In genomic region chr11:2289350-2289749, GRCh38 we compare ENCODE assay signal across 1 cellular context.
TF ChIP-seq lines count a peak whose summit lies in the region.

No MANE protein-coding gene starts in this region.

TF ChIP-seq in GM12891, 5 proteins besides CTCF, POLR2A, EP300 and RAD21:
- TF ChIP-seq TAF1 (IDR thresholded peaks at IDR 0.05; ENCODE audit: low read depth, low read length): no peak
- TF ChIP-seq PAX5 (IDR thresholded peaks at IDR 0.05; ENCODE audit: insufficient read depth, low read length, severe bottlenecking): no peak
- no peak for TF ChIP-seq POU2F2 (IDR thresholded peaks at IDR 0.05; ENCODE audit: low read depth, low read length)
- no peak for TF ChIP-seq SPI1 (IDR thresholded peaks at IDR 0.05; ENCODE audit: low read depth, low read length)
- TF ChIP-seq POLR2AphosphoS5 (IDR thresholded peaks at IDR 0.05; ENCODE audit: low read depth, low read length): no peak
TF ChIP-seq in GM12891: peak in this region for 0.
